8 cellular contexts compared by ENCODE assay signal in genomic region chr13:109840201-109840892, GRCh38. TPM values are rescaled to one million over a fixed set of nuclear protein-coding genes. Genes with fewer than 3 reads are reported as not detected.
DNase-seq lines count a peak whose midpoint lies in the region; ATAC-seq and TF ChIP-seq lines count a peak whose summit lies in the region.
"Had no signal": no experiment of that assay in that cellular context is flagged by ENCODE, and none has a peak within 500 bp of the region (broad histone marks: within the 10 kb centered on the region; RNA-seq: fewer than 3 reads in every experiment).

No MANE protein-coding gene starts in this region.

- in situ Hi-C loops in astrocyte of the spinal cord (cut with HindIII; ENCODE audit: low sequenced_read_pairs): no loop called here

- DNase-seq in Kasumi-1 (lab: John Stamatoyannopoulos, UW): peak; percentile 43 to 46
- peak; percentile 34 for DNase-seq in astrocyte of the spinal cord (ENCODE audit: low read depth, low spot score)
- DNase-seq in stimulated activated CD4-positive, alpha-beta T cell treated with anti-CD3 and anti-CD28 coated beads, Interleukin-12 subunit alpha, Interleukin-12 subunit beta, amount 100 ng/mL, for 48 hours (ENCODE audit: low read depth in 2 of 3, low spot score in 1 of 3): peak in 2 of 3 donors; percentile 8 to 26
- no peak for DNase-seq in aorta
- no peak for DNase-seq in NCI-H748 treated with DMSO at 0.1 percent for 48 hours (lab: John Stamatoyannopoulos, UW)
- DNase-seq in left lung: no peak

- H3K4me3 ChIP-seq in astrocyte of the spinal cord (ENCODE audit: low read depth, low read length) (no peak overlapping the region), aorta (ENCODE audit: low read length in 2 of 2) (no peak overlapping the region), left lung (no peak overlapping the region)

- no peaks in the 10 kb centered on the region for H3K36me3 ChIP-seq in aorta (ENCODE audit: control insufficient read depth in 1 of 2, insufficient read depth in 2 of 2, low read length in 1 of 2)
- no peaks in the 10 kb centered on the region for H3K36me3 ChIP-seq in left lung

- no peaks in the 10 kb centered on the region for H3K9me3 ChIP-seq in aorta (ENCODE audit: control insufficient read depth, low read length)
- no peaks in the 10 kb centered on the region for H3K9me3 ChIP-seq in left lung

- H3K27me3 ChIP-seq in aorta (ENCODE audit: control insufficient read depth in 1 of 2, insufficient read depth in 2 of 2, low read length in 1 of 2) (no peaks in the 10 kb centered on the region), left lung (peaks cover 0 to 10% of the 10 kb centered on the region in 2 donors)

- 73 to 83% methylated on average over 9 of the region's 9 CpGs for WGBS in aorta, 2 donors

- peak; percentile 50 for ATAC-seq in GM18907 (IDR thresholded peaks at IDR 0.05; ENCODE audit: unreplicated experiment)
- ATAC-seq in aorta (ENCODE audit: low FRiP score): no peak
- ATAC-seq in left lung: no peak

- no peak overlapping the region for H3K27ac ChIP-seq in aorta (ENCODE audit: low read depth in 1 of 2, low read length in 2 of 2)
- no peak overlapping the region for H3K27ac ChIP-seq in left lung
- H3K27ac ChIP-seq: VCaP had no signal

- H3K4me1 ChIP-seq in aorta (ENCODE audit: control insufficient read depth in 1 of 2, insufficient read depth in 2 of 2, low read length in 2 of 2): no peaks in the 10 kb centered on the region
- no peaks in the 10 kb centered on the region for H3K4me1 ChIP-seq in left lung

- TF ChIP-seq CTCF in astrocyte of the spinal cord (IDR thresholded peaks at IDR 0.05; ENCODE audit: low read depth, low read length) (no peak), left lung (IDR thresholded peaks at IDR 0.05) (no peak)

- intact Hi-C loops in aorta (cut with DNase I): no loop called here
- intact Hi-C loops in left lung (cut with DNase I): no loop called here

RNA-seq across cellular contexts. Expression of gene IRS2, which starts 54.0 kb away (rescaled TPM):
- total RNA-seq in aorta: 10 to 100 TPM; 15.8 to 31.2 TPM
- polyA plus RNA-seq in aorta: 1 to 10 TPM; 2.5 to 8.1 TPM
- total RNA-seq in left lung: 10 to 100 TPM in 1 of 2 donors, 1 to 10 TPM in 1; 9.4 to 15.8 TPM

Comparison
In these comparisons a context has a peak if more than half of its experiments do, and no peak if none do; other contexts are left out.
1. DNase-seq: peak in Kasumi-1 (2 of 2), astrocyte of the spinal cord (single experiment) and stimulated activated CD4-positive, alpha-beta T cell treated with anti-CD3 and anti-CD28 coated beads, Interleukin-12 subunit alpha, Interleukin-12 subunit beta, amount 100 ng/mL, for 48 hours (2 of 3); none in aorta (0 of 2), NCI-H748 treated with DMSO at 0.1 percent for 48 hours (single experiment) and left lung (0 of 2).